Comparison of ENCODE assay signal across 11 cellular contexts in the genomic region with DNA sequence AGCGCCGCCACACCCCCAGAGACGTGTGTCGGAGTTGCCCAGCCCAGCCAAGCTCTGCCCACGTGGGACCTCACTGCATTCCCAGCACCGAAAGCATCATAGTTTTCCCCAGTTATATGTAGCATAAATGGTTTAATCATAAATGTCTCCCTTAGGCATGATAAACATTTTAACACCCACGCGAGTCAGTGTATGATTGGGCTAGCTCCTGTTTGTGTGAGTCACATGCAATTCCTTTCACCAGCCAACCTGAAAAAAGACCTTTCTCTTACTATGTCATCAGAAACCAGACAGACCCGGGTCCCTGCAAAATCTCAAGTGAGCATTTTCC. TPM values are rescaled to one million over a fixed set of nuclear protein-coding genes. Genes with fewer than 3 reads are reported as not detected.
DNase-seq lines count a peak whose midpoint lies in the region; ATAC-seq, FAIRE-seq and TF ChIP-seq lines count a peak whose summit lies in the region.
"Had no signal": no experiment of that assay in that cellular context is flagged by ENCODE, and none has a peak within 500 bp of the region (broad histone marks: within the 10 kb centered on the region; RNA-seq: fewer than 3 reads in every experiment).

No MANE protein-coding gene starts in this region.

- H3K9ac ChIP-seq in keratinocyte (ENCODE audit: control insufficient read depth, extremely low read depth, insufficient read depth, low read length) = peak overlapping the region; percentile 50
- H3K9ac ChIP-seq: parathyroid adenoma had no signal

- no peaks in the 10 kb centered on the region for H3K79me2 ChIP-seq in keratinocyte (ENCODE audit: control insufficient read depth, insufficient read depth, low read length)
- H3K79me2 ChIP-seq: parathyroid adenoma had no signal

- intact Hi-C loops in lower leg skin (cut with DNase I; ENCODE audit: low total_unique reads) = loop anchor here (5.0 kb wide), 1 partner anchor 230 kb away; no protein-coding TSS in a partner anchor

- peaks cover 12 to 13% of the 10 kb centered on the region in 2 experiments for H3K36me3 ChIP-seq in keratinocyte (ENCODE audit: control insufficient read depth in 2 of 2, extremely low read depth in 1 of 2, insufficient read depth in 2 of 2, low read length in 2 of 2)

- TF ChIP-seq CTCF in HFFc6 (IDR thresholded peaks at IDR 0.05) (no peak), keratinocyte (optimal IDR thresholded peaks at IDR 0.05 in 1 of 3, IDR thresholded peaks at IDR 0.05 in 1 of 3, conservative IDR thresholded peaks at IDR 0.05 in 1 of 3; ENCODE audit: extremely low read depth in 1 of 3, insufficient read depth in 2 of 3, low read length in 3 of 3) (no peak), lower leg skin (IDR thresholded peaks at IDR 0.05) (no peak)

- no peaks in the 10 kb centered on the region for H3K36me3 Mint-ChIP-seq in HFFc6 (ENCODE audit: low read depth)

- no peak overlapping the region for H2AFZ ChIP-seq in keratinocyte (ENCODE audit: control insufficient read depth, low read length)
- H2AFZ ChIP-seq: parathyroid adenoma had no signal

- peaks cover 2% of the 10 kb centered on the region for H3K27me3 Mint-ChIP-seq in HFFc6 (ENCODE audit: insufficient read depth)
- peaks cover 7% of the 10 kb centered on the region for H3K27me3 Mint-ChIP-seq in stimulated activated naive CD8-positive, alpha-beta T cell treated with anti-CD3 and anti-CD28 coated beads, Interleukin-15, amount 100 ng/mL, for 72 hours

- H3K4me1 Mint-ChIP-seq in HFFc6 (ENCODE audit: low read depth) = peaks cover 38% of the 10 kb centered on the region
- peaks cover 27% of the 10 kb centered on the region for H3K4me1 Mint-ChIP-seq in stimulated activated naive CD8-positive, alpha-beta T cell treated with anti-CD3 and anti-CD28 coated beads, Interleukin-15, amount 100 ng/mL, for 72 hours

- WGBS in lower leg skin, 2 donors = 23 to 25% methylated on average over 9 of the region's 9 CpGs

- H4K20me1 ChIP-seq in keratinocyte (ENCODE audit: control insufficient read depth, extremely low read depth, insufficient read depth, low read length) = peaks cover 2% of the 10 kb centered on the region

- peak overlapping the region; percentile 56 for H3K27ac ChIP-seq in keratinocyte (ENCODE audit: control insufficient read depth, insufficient read depth, low read length)
- H3K27ac ChIP-seq: parathyroid adenoma had no signal

- H3K27ac Mint-ChIP-seq in HFFc6 = peak overlapping the region; percentile 53
- peak overlapping the region; percentile 19 to 29 for H3K27ac Mint-ChIP-seq in stimulated activated naive CD8-positive, alpha-beta T cell treated with anti-CD3 and anti-CD28 coated beads, Interleukin-15, amount 100 ng/mL, for 72 hours
- H3K27ac Mint-ChIP-seq: dendritic cell treated with granulocyte-macrophage colony-stimulating factor and Interleukin-4, amounts not matched to agents 40 ng/mL and 50 ng/mL, for 4 days had no signal

- no peaks in the 10 kb centered on the region for H3K9me3 ChIP-seq in keratinocyte (ENCODE audit: control insufficient read depth, low read depth, low read length)

- dilution Hi-C loops in keratinocyte (cut with MboI; ENCODE audit: extremely low pct_ligation_motif_present, low sequenced_read_pairs) = no loop called here

- H3K9me1 ChIP-seq in keratinocyte (ENCODE audit: control insufficient read depth, extremely low read depth, insufficient read depth, low read length) = no peaks in the 10 kb centered on the region

- peak overlapping the region; percentile 9; the same call in 1 of the 2 replicates for H3K4me3 Mint-ChIP-seq in HFFc6
- H3K4me3 Mint-ChIP-seq in stimulated activated naive CD8-positive, alpha-beta T cell treated with anti-CD3 and anti-CD28 coated beads, Interleukin-15, amount 100 ng/mL, for 72 hours = no peak overlapping the region
- H3K4me3 Mint-ChIP-seq: dendritic cell treated with granulocyte-macrophage colony-stimulating factor and Interleukin-4, amounts not matched to agents 40 ng/mL and 50 ng/mL, for 4 days had no signal

- H3K4me1 ChIP-seq in keratinocyte (ENCODE audit: control insufficient read depth, extremely low read depth, insufficient read depth, low read length) = peaks cover 29% of the 10 kb centered on the region

- no peaks in the 10 kb centered on the region for H3K27me3 ChIP-seq in keratinocyte (ENCODE audit: control insufficient read depth, extremely low read depth, insufficient read depth, low read length)

- TF ChIP-seq POLR2A in lower leg skin (IDR thresholded peaks at IDR 0.05) = no peak

- peak overlapping the region; percentile 83 for H3K4me2 ChIP-seq in keratinocyte (ENCODE audit: control insufficient read depth, extremely low read depth, insufficient read depth, low read depth, low read length)

- no peak for ATAC-seq in stimulated activated naive CD8-positive, alpha-beta T cell treated with anti-CD3 and anti-CD28 coated beads, Interleukin-15, amount 100 ng/mL, for 72 hours
- no peak for ATAC-seq in HG03432 (IDR thresholded peaks at IDR 0.05; ENCODE audit: unreplicated experiment)

- FAIRE-seq in keratinocyte (lab: Jason Lieb, UNC) = no peak
- FAIRE-seq: urothelium cell line had no signal

- H3K4me3 ChIP-seq in keratinocyte (ENCODE audit: control insufficient read depth in 2 of 3, extremely low read depth in 1 of 3, insufficient read depth in 2 of 3, low read depth in 1 of 3, low read length in 3 of 3) (no peak overlapping the region), lower leg skin (ENCODE audit: low read depth, poor library complexity, severe bottlenecking) (no peak overlapping the region)

- DNase-seq in HFFc6 = peak; percentile 36
- peak; percentile 47 for DNase-seq in astrocyte of the hippocampus (ENCODE audit: low read depth, low spot score)
- DNase-seq in keratinocyte (ENCODE audit: low read depth, low spot score) = no peak
- no peak for DNase-seq in stimulated activated naive CD8-positive, alpha-beta T cell treated with anti-CD3 and anti-CD28 coated beads, Interleukin-15, amount 100 ng/mL, for 72 hours
- DNase-seq in activated CD8-positive, alpha-beta memory T cell treated with anti-CD3 and anti-CD28 coated beads, Interleukin-2, amount 50 U/mL, for 48 hours = no peak
- DNase-seq in GOT3 (lab: John Stamatoyannopoulos, UW) = no peak
- no peak for DNase-seq in lower leg skin (ENCODE audit: low spot score in 2 of 2)

- H3K9me3 Mint-ChIP-seq in HFFc6 = no peaks in the 10 kb centered on the region
- H3K9me3 Mint-ChIP-seq in stimulated activated naive CD8-positive, alpha-beta T cell treated with anti-CD3 and anti-CD28 coated beads, Interleukin-15, amount 100 ng/mL, for 72 hours = no peaks in the 10 kb centered on the region
- H3K9me3 Mint-ChIP-seq: dendritic cell treated with granulocyte-macrophage colony-stimulating factor and Interleukin-4, amounts not matched to agents 40 ng/mL and 50 ng/mL, for 4 days had no signal

RNA-seq across cellular contexts. Expression of a gene that starts 9.2 kb away (rescaled TPM):
- 10 to 100 TPM; 22.0 to 30.4 (median 25.7) TPM for total RNA-seq in HFFc6 (2021; fragmentation: NEBNext Ultra II Directional; extraction: Animal tissue kit (Norgen Biotek cat#: 25700))
- polyA plus RNA-seq in keratinocyte = 6.5 to 11.4 TPM (median 9.9 TPM) in 3 replicates
- 8.0 TPM for polyA plus RNA-seq in keratinocyte (2011; ENCODE audit: low read depth)
- 2.8 and 4.0 TPM in 2 replicates for polyA plus RNA-seq in keratinocyte (2011; cell fraction: cytosol; rRNA removed)
- 52.4 and 61.1 TPM in 2 replicates for polyA plus RNA-seq in keratinocyte (2011; cell fraction: nucleus; rRNA removed)
- 14.6 and 15.1 TPM in 2 replicates for polyA plus RNA-seq in keratinocyte (2012; ENCODE audit: low replicate concordance)
- 12.1 to 32.3 TPM (median 16.4 TPM) in 3 replicates for polyA minus RNA-seq in keratinocyte
- 8.2 TPM for polyA minus RNA-seq in keratinocyte (2011; cell fraction: cytosol; rRNA and poly(A)+ RNA removed)
- polyA minus RNA-seq in keratinocyte (2011; cell fraction: nucleus; rRNA and poly(A)+ RNA removed) = 15.7 and 15.8 TPM in 2 replicates
- total RNA-seq in lower leg skin = 10 to 100 TPM; 35.8 to 41.8 (median 36.5) TPM

RNA-seq across cellular contexts. Expression of a gene that starts 13.3 kb away (rescaled TPM):
- not detected for total RNA-seq in HFFc6 (2021; fragmentation: NEBNext Ultra II Directional; extraction: Animal tissue kit (Norgen Biotek cat#: 25700))
- not detected in 3 replicates for polyA plus RNA-seq in keratinocyte
- polyA plus RNA-seq in keratinocyte (2011; ENCODE audit: low read depth) = not detected
- polyA plus RNA-seq in keratinocyte (2011; cell fraction: cytosol; rRNA removed) = not detected in 2 replicates
- polyA plus RNA-seq in keratinocyte (2011; cell fraction: nucleus; rRNA removed) = not detected in 2 replicates
- not detected in 2 replicates for polyA plus RNA-seq in keratinocyte (2012; ENCODE audit: low replicate concordance)
- polyA minus RNA-seq in keratinocyte = not detected in 3 replicates
- not detected for polyA minus RNA-seq in keratinocyte (2011; cell fraction: cytosol; rRNA and poly(A)+ RNA removed)
- polyA minus RNA-seq in keratinocyte (2011; cell fraction: nucleus; rRNA and poly(A)+ RNA removed) = not detected in 2 replicates
- total RNA-seq in lower leg skin = 1 to 10 TPM in 1 of 4 donors, under 1 TPM in 1, not detected in 2; 0.96 to 1.2 TPM

RNA-seq across cellular contexts. Expression of a gene that starts 32.6 kb away (rescaled TPM):
- not detected for total RNA-seq in HFFc6 (2021; fragmentation: NEBNext Ultra II Directional; extraction: Animal tissue kit (Norgen Biotek cat#: 25700))
- 0.01 TPM in 1 of 3 replicates, not detected in the others for polyA plus RNA-seq in keratinocyte
- not detected for polyA plus RNA-seq in keratinocyte (2011; ENCODE audit: low read depth)
- not detected in 2 replicates for polyA plus RNA-seq in keratinocyte (2011; cell fraction: cytosol; rRNA removed)
- polyA plus RNA-seq in keratinocyte (2011; cell fraction: nucleus; rRNA removed) = 0.05 and 0.15 TPM in 2 replicates
- polyA plus RNA-seq in keratinocyte (2012; ENCODE audit: low replicate concordance) = 0.03 and 1.4 TPM in 2 replicates
- polyA minus RNA-seq in keratinocyte = not detected in 3 replicates
- not detected for polyA minus RNA-seq in keratinocyte (2011; cell fraction: cytosol; rRNA and poly(A)+ RNA removed)
- polyA minus RNA-seq in keratinocyte (2011; cell fraction: nucleus; rRNA and poly(A)+ RNA removed) = not detected in 2 replicates
- total RNA-seq in lower leg skin = 1 to 10 TPM in 1 of 4 donors, under 1 TPM in 1, not detected in 2; 0.71 to 1.0 TPM

RNA-seq across cellular contexts. Expression of a gene that starts 32.7 kb away (rescaled TPM):
- 10 to 100 TPM; 14.8 to 18.8 (median 17.2) TPM for total RNA-seq in HFFc6 (2021; fragmentation: NEBNext Ultra II Directional; extraction: Animal tissue kit (Norgen Biotek cat#: 25700))
- 13.3 to 18.1 TPM (median 14.9 TPM) in 3 replicates for polyA plus RNA-seq in keratinocyte
- 15.7 TPM for polyA plus RNA-seq in keratinocyte (2011; ENCODE audit: low read depth)
- polyA plus RNA-seq in keratinocyte (2011; cell fraction: cytosol; rRNA removed) = 9.7 and 17.3 TPM in 2 replicates
- 17.7 and 20.8 TPM in 2 replicates for polyA plus RNA-seq in keratinocyte (2011; cell fraction: nucleus; rRNA removed)
- 10.2 and 12.5 TPM in 2 replicates for polyA plus RNA-seq in keratinocyte (2012; ENCODE audit: low replicate concordance)
- 5.1 to 17.3 TPM (median 16.3 TPM) in 3 replicates for polyA minus RNA-seq in keratinocyte
- polyA minus RNA-seq in keratinocyte (2011; cell fraction: cytosol; rRNA and poly(A)+ RNA removed) = 14.8 TPM
- polyA minus RNA-seq in keratinocyte (2011; cell fraction: nucleus; rRNA and poly(A)+ RNA removed) = 9.0 and 11.0 TPM in 2 replicates
- 10 to 100 TPM in 3 of 4 donors, 1 to 10 TPM in 1; 8.0 to 14.2 (median 12.0) TPM for total RNA-seq in lower leg skin

Comparison
In these comparisons a context has a peak if more than half of its experiments do, and no peak if none do; other contexts are left out.
1. DNase-seq: peak in HFFc6 (single experiment) and astrocyte of the hippocampus (single experiment); none in keratinocyte (single experiment), stimulated activated naive CD8-positive, alpha-beta T cell treated with anti-CD3 and anti-CD28 coated beads, Interleukin-15, amount 100 ng/mL, for 72 hours (0 of 2), activated CD8-positive, alpha-beta memory T cell treated with anti-CD3 and anti-CD28 coated beads, Interleukin-2, amount 50 U/mL, for 48 hours (single experiment), GOT3 (single experiment) and lower leg skin (0 of 2).